Comparison of ENCODE assay signal across 10 cellular contexts in the genomic region with DNA sequence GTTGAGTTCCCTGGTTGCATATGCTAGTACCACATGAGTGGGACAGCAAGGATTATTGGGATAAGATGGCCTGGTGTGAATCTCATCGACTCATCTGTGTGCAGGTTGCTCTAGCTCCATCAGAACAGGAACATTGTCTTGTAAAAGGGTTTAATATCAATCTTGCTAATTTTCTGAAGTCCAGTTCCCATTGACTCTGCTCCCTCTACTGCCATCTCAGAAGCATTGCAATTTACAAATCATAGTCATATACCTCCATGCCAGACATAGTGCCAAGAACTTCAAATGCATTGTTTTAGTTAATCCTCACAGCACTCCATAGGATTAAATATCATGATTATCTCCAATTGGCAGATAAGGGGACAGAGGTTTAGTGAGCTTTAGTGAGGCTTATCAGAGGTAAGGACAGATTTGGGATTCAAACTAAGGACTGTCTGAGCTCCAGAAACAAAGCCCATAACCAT. TPM values are rescaled to one million over a fixed set of nuclear protein-coding genes. Genes with fewer than 3 reads are reported as not detected.
DNase-seq lines count a peak whose midpoint lies in the region; ATAC-seq and TF ChIP-seq lines count a peak whose summit lies in the region.
"Had no signal": no experiment of that assay in that cellular context is flagged by ENCODE, and none has a peak within 500 bp of the region (broad histone marks: within the 10 kb centered on the region; RNA-seq: fewer than 3 reads in every experiment).

No MANE protein-coding gene starts in this region.

- peak in 2 of 5 donors; percentile 47 to 53 for DNase-seq in CD8-positive, alpha-beta memory T cell
- DNase-seq in SK-MEL-5 (ENCODE audit: low read depth, low spot score) (peak; percentile 51), retinal pigment epithelial cell (ENCODE audit: low read depth) (peak; percentile 63), amniotic stem cell (lab: John Stamatoyannopoulos, UW) (no peak)
- DNase-seq: T-cell had no signal

- TF ChIP-seq RAD21 in Ishikawa (IDR thresholded peaks at IDR 0.05; ENCODE audit: low read depth), result peak; percentile 68

- H3K4me3 ChIP-seq in CD8-positive, alpha-beta memory T cell (ENCODE audit: low read length), result no peak overlapping the region
- no peak overlapping the region for H3K4me3 ChIP-seq in retinal pigment epithelial cell (ENCODE audit: low read length)

- H3K27me3 ChIP-seq in CD8-positive, alpha-beta memory T cell (ENCODE audit: insufficient read depth, low read length, poor library complexity, severe bottlenecking), result no peaks in the 10 kb centered on the region

- no peaks in the 10 kb centered on the region for H3K9me3 Mint-ChIP-seq in CD8-positive, alpha-beta memory T cell
- H3K9me3 Mint-ChIP-seq: T-cell had no signal

- peaks cover 1 to 4% of the 10 kb centered on the region in 2 donors for H3K27me3 Mint-ChIP-seq in CD8-positive, alpha-beta memory T cell
- H3K27me3 Mint-ChIP-seq: T-cell had no signal

- CTCF ChIA-PET in CD8-positive, alpha-beta memory T cell (lab: Charles Lee), result interaction anchor here (0.9 to 16.3 kb wide), 38 partner anchors 10 to 369 kb away, joined by 3 to 390 read pairs (median 6); partner anchors contain the start of gene STAT1

- POLR2A ChIA-PET in CD8-positive, alpha-beta memory T cell (lab: Charles Lee), result interaction anchor here (2.9 kb wide), 1 partner anchor 103 kb away, joined by 17 read pairs; no protein-coding TSS in a partner anchor

- in situ Hi-C loops in SK-MEL-5 (cut with HindIII; ENCODE audit: low pct_unique_long_range_greater_than_20kb, low sequenced_read_pairs), result loop anchor here (25.0 kb wide), 1 partner anchor 382 kb away; no protein-coding TSS in a partner anchor

- no peak overlapping the region for H3K4me3 Mint-ChIP-seq in CD8-positive, alpha-beta memory T cell
- H3K4me3 Mint-ChIP-seq: T-cell had no signal

- no peaks in the 10 kb centered on the region for H3K36me3 ChIP-seq in CD8-positive, alpha-beta memory T cell (ENCODE audit: insufficient read depth, low read length)
- H3K36me3 ChIP-seq: neutrophil had no signal

- H3K4me1 ChIP-seq in CD8-positive, alpha-beta memory T cell (ENCODE audit: insufficient read depth, low read length), result peaks cover 20% of the 10 kb centered on the region

- no peak overlapping the region for H3K27ac ChIP-seq in CD8-positive, alpha-beta memory T cell (ENCODE audit: low read depth, low read length)
- H3K27ac ChIP-seq: neutrophil had no signal

- H3K36me3 Mint-ChIP-seq in CD8-positive, alpha-beta memory T cell, result peaks cover 0 to 2% (median 2%) of the 10 kb centered on the region in 3 donors
- H3K36me3 Mint-ChIP-seq: T-cell had no signal

- no peaks in the 10 kb centered on the region for H3K9me3 ChIP-seq in CD8-positive, alpha-beta memory T cell (ENCODE audit: low read length)
- H3K9me3 ChIP-seq: neutrophil had no signal

- TF ChIP-seq EP300 in Ishikawa (IDR thresholded peaks at IDR 0.05; ENCODE audit: borderline replicate concordance), result no peak

- ATAC-seq in GM18867 (IDR thresholded peaks at IDR 0.05; ENCODE audit: unreplicated experiment) (peak; percentile 55), esophagus mucosa (peak; percentile 45), HG03108 (IDR thresholded peaks at IDR 0.05; ENCODE audit: unreplicated experiment) (no peak)

- peak overlapping the region in 6 of 8 donors; percentile 27 to 80 (median 65) for H3K27ac Mint-ChIP-seq in CD8-positive, alpha-beta memory T cell

- peaks cover 35 to 40% (median 35%) of the 10 kb centered on the region in 3 donors for H3K4me1 Mint-ChIP-seq in CD8-positive, alpha-beta memory T cell

- TF ChIP-seq CTCF in retinal pigment epithelial cell (conservative IDR thresholded peaks at IDR 0.05; ENCODE audit: low read depth, low read length), result peak; percentile 72

TF ChIP-seq in Ishikawa, 13 proteins besides CTCF, POLR2A, EP300 and RAD21:
- no peak for TF ChIP-seq EGR1 (IDR thresholded peaks at IDR 0.05)
- TF ChIP-seq ZBTB7A (IDR thresholded peaks at IDR 0.05; ENCODE audit: low read depth), result no peak
- no peak for TF ChIP-seq NFIC (IDR thresholded peaks at IDR 0.05)
- no peak for TF ChIP-seq USF1 (IDR thresholded peaks at IDR 0.05)
- no peak for TF ChIP-seq YY1 (IDR thresholded peaks at IDR 0.05; ENCODE audit: low read depth)
- TF ChIP-seq TAF1 (IDR thresholded peaks at IDR 0.05; ENCODE audit: low read depth), result no peak
- TF ChIP-seq FOXM1 (IDR thresholded peaks at IDR 0.05; ENCODE audit: borderline replicate concordance, low read depth), result no peak
- no peak for TF ChIP-seq CREB1 (IDR thresholded peaks at IDR 0.05; ENCODE audit: low read depth)
- TF ChIP-seq TEAD4 (IDR thresholded peaks at IDR 0.05), result no peak
- TF ChIP-seq TCF12 (IDR thresholded peaks at IDR 0.05; ENCODE audit: low read depth), result no peak
- no peak for TF ChIP-seq CEBPB (IDR thresholded peaks at IDR 0.05)
- no peak for TF ChIP-seq REST (IDR thresholded peaks at IDR 0.05; ENCODE audit: low read depth)
- TF ChIP-seq, protein P1, sequence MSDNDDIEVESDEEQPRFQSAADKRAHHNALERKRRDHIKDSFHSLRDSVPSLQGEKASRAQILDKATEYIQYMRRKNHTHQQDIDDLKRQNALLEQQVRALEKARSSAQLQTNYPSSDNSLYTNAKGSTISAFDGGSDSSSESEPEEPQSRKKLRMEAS (IDR thresholded peaks at IDR 0.05), result no peak
TF ChIP-seq in Ishikawa: peak in this region for 0.

RNA-seq across cellular contexts. Expression of gene STAT4, which starts 4.8 kb away (rescaled TPM):
- total RNA-seq in CD8-positive, alpha-beta memory T cell, result 10 to 100 TPM; 53.0 to 54.7 TPM
- polyA plus RNA-seq in CD8-positive, alpha-beta memory T cell, result 88.2 TPM
- not detected in 2 replicates for total RNA-seq in SK-MEL-5 (2014; rRNA removed; shearing (Covaris generic))
- polyA plus RNA-seq in SK-MEL-5 (2015; cell fraction: cytosol; rRNA removed), result not detected in 2 replicates
- not detected in 2 replicates for polyA plus RNA-seq in SK-MEL-5 (2015; cell fraction: nucleus; rRNA removed)
- total RNA-seq in esophagus mucosa, result 0.88 TPM

Comparison
In these comparisons a context has a peak if more than half of its experiments do, and no peak if none do; other contexts are left out.
1. RNA of gene STAT4, which starts 4.8 kb away (total RNA-seq): 53.0 to 54.7 TPM in CD8-positive, alpha-beta memory T cell; 0.88 TPM in esophagus mucosa (single experiment) and not detected in SK-MEL-5; every median in the first group is over 10 times any median in the second.